In genomic region chr12:26780656-26781055, GRCh38 we compare ENCODE assay signal across 8 cellular contexts. TPM values are rescaled to one million over a fixed set of nuclear protein-coding genes. Genes with fewer than 3 reads are reported as not detected.
A peak's percentile ranks its signal among the peaks of the same experiment; 100 is the strongest.
DNase-seq lines count a peak whose midpoint lies in the region; ATAC-seq and TF ChIP-seq lines count a peak whose summit lies in the region.
"Not testable (repeated sequence)": the region's sequence is repeated elsewhere in the genome, so short reads cannot be mapped to it uniquely, and the experiment has no call there.

No MANE protein-coding gene starts in this region.

- H3K79me1 ChIP-seq in H9 (ENCODE audit: insufficient read depth, low read depth, low read length, poor library complexity, severe bottlenecking); mesendoderm (ENCODE audit: low read length): not testable (repeated sequence)

- not testable (repeated sequence) for H3K23ac ChIP-seq in H9 (ENCODE audit: insufficient read length, low read depth, low read length); mesendoderm (ENCODE audit: low read length)

- H3K9me3 Mint-ChIP-seq in H9 = peaks cover 24 to 37% of the 10 kb centered on the region in 2 experiments

- H3K4me1 ChIP-seq in H9 (ENCODE audit: insufficient read depth, low read length); body of pancreas; mesendoderm (ENCODE audit: control insufficient read depth, low read depth, low read length); upper lobe of right lung: not testable (repeated sequence)

- intact Hi-C loops in body of pancreas (cut with DNase I); upper lobe of right lung (cut with DNase I): not testable (repeated sequence)

- H2AK5ac ChIP-seq in H9 (ENCODE audit: insufficient read length, low read length); mesendoderm (ENCODE audit: low read length): not testable (repeated sequence)

- H3T11ph ChIP-seq in H9 (ENCODE audit: low read length) = not testable (repeated sequence)

- H4K5ac ChIP-seq in H9 (ENCODE audit: insufficient read length, low read depth, low read length); mesendoderm (ENCODE audit: low read length): not testable (repeated sequence)

- H3K27ac ChIP-seq in H9 (ENCODE audit: insufficient read length, low read depth, low read length); body of pancreas; mesendoderm (ENCODE audit: low read depth, low read length); upper lobe of right lung: not testable (repeated sequence)

- not testable (repeated sequence) for H3K9ac ChIP-seq in H9 (ENCODE audit: extremely low read depth, insufficient read length, low read length); mesendoderm (ENCODE audit: low read length)

- not testable (repeated sequence) for H3K56ac ChIP-seq in H9 (ENCODE audit: insufficient read length, low read depth, low read length); mesendoderm (ENCODE audit: low read length)

- not testable (repeated sequence) for H3K27me3 ChIP-seq in H9 (ENCODE audit: insufficient read depth, low read length); body of pancreas; mesendoderm (ENCODE audit: insufficient read depth, low read length, poor library complexity); upper lobe of right lung

- not testable (repeated sequence) for H3K14ac ChIP-seq in H9 (ENCODE audit: insufficient read depth, low read length)

- not testable (repeated sequence) for H3K4me1 Mint-ChIP-seq in H9

- H2BK12ac ChIP-seq in H9 (ENCODE audit: insufficient read length, low read depth, low read length) = not testable (repeated sequence)

- H4K91ac ChIP-seq in H9 (ENCODE audit: insufficient read length, low read depth, low read length) = not testable (repeated sequence)

- H3K27me3 Mint-ChIP-seq in H9 (ENCODE audit: low read depth) = not testable (repeated sequence)

- H2BK5ac ChIP-seq in H9 (ENCODE audit: insufficient read length, low read length); mesendoderm (ENCODE audit: low read length): not testable (repeated sequence)

- not testable (repeated sequence) for H4K8ac ChIP-seq in H9 (replicated peaks; ENCODE audit: insufficient read length, low read depth, low read length); mesendoderm (ENCODE audit: low read depth, low read length)

- H3K4me3 ChIP-seq in LNCaP clone FGC (ENCODE audit: low read depth, low read length); body of pancreas; mesendoderm (ENCODE audit: low read length); upper lobe of right lung: not testable (repeated sequence)

- no CpG with 5 or more reads among the region's 2 CpGs for WGBS in H9 (ENCODE audit: extremely low coverage, insufficient read length, low lambda C conversion rate)
- 72 to 81% methylated on average over 2 of the region's 2 CpGs for WGBS in body of pancreas, 2 donors
- no CpG with 5 or more reads among the region's 2 CpGs for WGBS in mesendoderm (ENCODE audit: extremely low coverage, insufficient coverage, low lambda C conversion rate)

- ATAC-seq in body of pancreas, upper lobe of right lung: not testable (repeated sequence)

- H3K4me2 ChIP-seq in H9 (ENCODE audit: insufficient read depth, insufficient read length, low read length); mesendoderm (ENCODE audit: low read length): not testable (repeated sequence)

- H3K36me3 Mint-ChIP-seq in H9 (ENCODE audit: insufficient read depth in 1 of 3, low read depth in 3 of 3) = peaks cover 40 to 69% (median 57%) of the 10 kb centered on the region in 3 experiments

- H3K18ac ChIP-seq in H9 (ENCODE audit: insufficient read length, low read depth, low read length); mesendoderm (ENCODE audit: low read length): not testable (repeated sequence)

- in situ Hi-C loops in ACHN (cut with HindIII; ENCODE audit: low pct_ligation_motif_present, low pct_unique_long_range_greater_than_20kb, low sequenced_read_pairs) = not testable (repeated sequence)

- peaks cover 16% of the 10 kb centered on the region for H3K9me3 ChIP-seq in H9 (ENCODE audit: control insufficient read depth, low read depth, low read length)
- not testable (repeated sequence) for H3K9me3 ChIP-seq in body of pancreas, upper lobe of right lung

- H3K79me2 ChIP-seq in H9 (ENCODE audit: insufficient read depth, low read length); mesendoderm (ENCODE audit: control insufficient read depth, insufficient read depth, low read length): not testable (repeated sequence)

- H3K27ac Mint-ChIP-seq in H9 = not testable (repeated sequence)

- H2AFZ ChIP-seq in H9 (ENCODE audit: low read length) = not testable (repeated sequence)

- not testable (repeated sequence) for H3K4me3 Mint-ChIP-seq in H9

- not testable (repeated sequence) for H2BK20ac ChIP-seq in H9 (ENCODE audit: low read depth, low read length, poor library complexity, severe bottlenecking)

- not testable (repeated sequence) for H3K36me3 ChIP-seq in body of pancreas (replicated peaks in 1 of 2; ENCODE audit: insufficient read depth in 1 of 2, low read depth in 2 of 2); mesendoderm (ENCODE audit: control insufficient read depth, insufficient read depth, low read length); upper lobe of right lung

- DNase-seq in ACHN = peak; percentile 33
- DNase-seq in H9; LNCaP clone FGC (ENCODE audit: low read depth); upper lobe of right lung: not testable (repeated sequence)
- peak; percentile 20 for DNase-seq in RPMI8226
- peak in 3 of 4 donors; percentile 49 to 58 (median 57) for DNase-seq in body of pancreas
- peak; percentile 7 to 31 for DNase-seq in erythroblast (lab: John Stamatoyannopoulos, UW)
- DNase-seq in mesendoderm = peak; percentile 19

- H2BK120ac ChIP-seq in H9 (ENCODE audit: low read depth, low read length, poor library complexity, severe bottlenecking); mesendoderm (ENCODE audit: low read depth, low read length): not testable (repeated sequence)

- not testable (repeated sequence) for H3K23me2 ChIP-seq in H9 (ENCODE audit: insufficient read length, low read depth, low read length, poor library complexity, severe bottlenecking)

- not testable (repeated sequence) for TF ChIP-seq POLR2A in body of pancreas (IDR thresholded peaks at IDR 0.05); erythroblast (IDR thresholded peaks at IDR 0.05; ENCODE audit: low read length)

- not testable (repeated sequence) for H4K20me1 ChIP-seq in H9 (ENCODE audit: control insufficient read depth, insufficient read depth, insufficient read length)

- not testable (repeated sequence) for H3K4ac ChIP-seq in H9 (ENCODE audit: low read depth, low read length); mesendoderm (ENCODE audit: low read depth, low read length)

- TF ChIP-seq CTCF in H9 (conservative IDR thresholded peaks at IDR 0.05) (peak; percentile 48; the same call in 2 of the 3 replicates), LNCaP clone FGC (IDR thresholded peaks at IDR 0.05; ENCODE audit: control insufficient read depth, extremely low read depth, insufficient read depth) (0 out of 2 replicates have a peak, but pooled peaks have one; percentile 10), body of pancreas (IDR thresholded peaks at IDR 0.05) (peak in 4 of 7 experiments; percentile 27 to 55 (median 50)), upper lobe of right lung (IDR thresholded peaks at IDR 0.05) (peak; percentile 22)

- H2BK15ac ChIP-seq in H9 (ENCODE audit: low read depth, low read length); mesendoderm (replicated peaks; ENCODE audit: low read depth): not testable (repeated sequence)

RNA-seq across cellular contexts. Expression of gene ITPR2, which starts 52.3 kb away (rescaled TPM):
- 14.8 and 16.1 TPM in 2 replicates for total RNA-seq in H9 (2021)
- total RNA-seq in body of pancreas = 10 to 100 TPM; 37.4 to 92.9 TPM
- 4.6 TPM for polyA plus RNA-seq in mesendoderm (2013, experiment 1 of 2)
- 4.7 TPM for polyA plus RNA-seq in mesendoderm (2013, experiment 2 of 2)
- 50.8 TPM for total RNA-seq in upper lobe of right lung
